Comparison of ENCODE assay signal across 1 cellular context in genomic region chr18:7824970-7825369, GRCh38.
TF ChIP-seq lines count a peak whose summit lies in the region.

No MANE protein-coding gene starts in this region.

TF ChIP-seq in HepG2, 621 proteins besides CTCF, POLR2A, EP300 and RAD21:
- TF ChIP-seq E2F2 (CRISPR knock-in tag; IDR thresholded peaks at IDR 0.05; ENCODE audit: borderline replicate concordance) (no peak), SOX13 (IDR thresholded peaks at IDR 0.05) (no peak), SOX13 (CRISPR knock-in tag; conservative IDR thresholded peaks at IDR 0.05 in 1 of 2, IDR thresholded peaks at IDR 0.05 in 1 of 2) (no peak), ZNF607 (CRISPR knock-in tag; IDR thresholded peaks at IDR 0.05; ENCODE audit: borderline replicate concordance) (no peak), THAP9 (CRISPR knock-in tag; IDR thresholded peaks at IDR 0.05; ENCODE audit: borderline replicate concordance) (no peak), RFX3 (CRISPR knock-in tag; IDR thresholded peaks at IDR 0.05) (no peak), DPF2 (CRISPR knock-in tag; IDR thresholded peaks at IDR 0.05; ENCODE audit: borderline replicate concordance, low read depth) (no peak), PCBP2 (optimal IDR thresholded peaks at IDR 0.05; ENCODE audit: low read depth, low read length, poor library complexity, severe bottlenecking) (no peak), FOXP1 (IDR thresholded peaks at IDR 0.05) (no peak), FOXP1 (CRISPR knock-in tag; IDR thresholded peaks at IDR 0.05) (no peak), ZNF224 (CRISPR knock-in tag; IDR thresholded peaks at IDR 0.05) (no peak), FOXA1 (IDR thresholded peaks at IDR 0.05) (no peak), FOXA1 (CRISPR knock-in tag; IDR thresholded peaks at IDR 0.05) (no peak), KDM1A (CRISPR knock-in tag; IDR thresholded peaks at IDR 0.05) (no peak)
